26 cellular contexts compared by ENCODE assay signal in the genomic region with DNA sequence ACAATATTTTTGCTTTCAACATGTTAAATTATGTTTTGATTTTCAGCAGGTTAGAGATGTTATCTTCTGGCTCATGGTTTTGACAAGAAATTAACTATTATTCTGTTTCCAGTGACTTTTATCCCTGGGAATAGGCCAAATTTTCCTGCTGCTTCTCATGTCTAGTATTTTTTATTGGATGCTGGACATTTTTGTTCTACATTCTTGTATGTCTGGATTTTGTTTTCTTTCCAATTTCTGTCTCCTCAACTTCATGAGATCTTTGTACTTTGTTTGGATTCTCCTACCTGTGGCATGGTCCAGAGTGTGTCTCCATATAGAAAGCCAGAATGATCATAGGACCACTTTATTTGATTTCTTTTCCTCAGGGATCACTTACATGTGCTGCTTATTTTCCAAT.
"Had no signal": no experiment of that assay in that cellular context is flagged by ENCODE, and none has a peak within 500 bp of the region (broad histone marks: within the 10 kb centered on the region; RNA-seq: fewer than 3 reads in every experiment).

No MANE protein-coding gene starts in this region.

- H3K9me3 ChIP-seq: suprapubic skin, testis, thyroid gland had no signal

- H3K27me3 ChIP-seq: stomach, suprapubic skin, testis, thyroid gland, tibial artery, tibial nerve, transverse colon, upper lobe of left lung, upper lobe of right lung, uterus, vagina had no signal

- DNase-seq: stimulated activated CD4-positive, alpha-beta T cell treated with anti-CD3 and anti-CD28 coated beads, Interleukin-2, amount 100 ng/mL, for 48 hours; stimulated activated CD4-positive, alpha-beta T cell treated with anti-CD3 and anti-CD28 coated beads, Interleukin-4, amount 100 ng/mL, for 1 hour; stimulated activated CD4-positive, alpha-beta T cell treated with anti-CD3 and anti-CD28 coated beads, Interleukin-4, amount 100 ng/mL, for 24 hours; stimulated activated CD4-positive, alpha-beta T cell treated with anti-CD3 and anti-CD28 coated beads, Interleukin-4, amount 100 ng/mL, for 4 hours; stimulated activated CD8-positive, alpha-beta memory T cell treated with anti-CD3 and anti-CD28 coated beads, Interleukin-4, amount 100 ng/mL, for 48 hours; stimulated activated naive B cell treated with anti-CD40 and anti-IgM and Interleukin-4, amounts not matched to agents 10 μg/mL and 1 μg/mL and 100 μg/mL, for 72 hours; stimulated activated naive CD4-positive, alpha-beta T cell; stimulated activated naive CD4-positive, alpha-beta T cell treated with Interleukin-2 at 50 U/mL for 16 hours; stimulated activated naive CD8-positive, alpha-beta T cell treated with anti-CD3 and anti-CD28 coated beads, Interleukin-15, amount 100 ng/mL, for 72 hours; stimulated activated naive CD8-positive, alpha-beta T cell treated with anti-CD3 and anti-CD28 coated beads, Interleukin-15, Interleukin-2, amounts not matched to agents 100 U/mL and 50 U/mL, for 24 hours; stomach; substantia nigra; testis; thyroid gland; tibial artery; transverse colon; trophoblast cell; upper lobe of left lung; upper lobe of right lung; uterus had no signal

- H3K4me3 ChIP-seq: stomach, suprapubic skin, testis, thoracic aorta, thyroid gland, tibial artery, tibial nerve, transverse colon, upper lobe of left lung, upper lobe of right lung, uterus, vagina had no signal

- H3K27ac ChIP-seq: stomach, suprapubic skin, testis, thoracic aorta, thyroid gland, tibial artery, tibial nerve, transverse colon, upper lobe of left lung, upper lobe of right lung, uterus, vagina had no signal

- ATAC-seq: stimulated activated effector memory CD8-positive, alpha-beta T cell treated with anti-CD3 and anti-CD28 coated beads, Interleukin-12 subunit alpha, Interleukin-12 subunit beta, amount 100 ng/mL, for 72 hours; stimulated activated memory B cell treated with anti-CD40 and anti-IgM and Interleukin-4, amounts not matched to agents 10 μg/mL and 1 μg/mL and 100 μg/mL, for 72 hours; stimulated activated naive B cell treated with anti-CD40 and anti-IgM and Interleukin-4, amounts not matched to agents 10 μg/mL and 1 μg/mL and 100 μg/mL, for 72 hours; stimulated activated naive CD8-positive, alpha-beta T cell treated with anti-CD3 and anti-CD28 coated beads, Interleukin-15, amount 100 ng/mL, for 72 hours; stimulated activated naive CD8-positive, alpha-beta T cell treated with anti-CD3 and anti-CD28 coated beads, Interleukin-15, Interleukin-2, amounts not matched to agents 100 U/mL and 50 U/mL, for 24 hours; upper lobe of right lung had no signal

- H3K4me1 ChIP-seq: stomach, testis, tibial artery, tibial nerve, uterus had no signal

- H3K36me3 ChIP-seq: stomach, suprapubic skin, thoracic aorta, thyroid gland, tibial artery, tibial nerve, transverse colon, upper lobe of left lung, upper lobe of right lung, uterus, vagina had no signal
